ENCODE assay signal across 17 cellular contexts in genomic region chr5:156594406-156594805, GRCh38.
DNase-seq lines count a peak whose midpoint lies in the region; ATAC-seq, FAIRE-seq and TF ChIP-seq lines count a peak whose summit lies in the region.
"Had no signal": no experiment of that assay in that cellular context is flagged by ENCODE, and none has a peak within 500 bp of the region (broad histone marks: within the 10 kb centered on the region; RNA-seq: fewer than 3 reads in every experiment).

No MANE protein-coding gene starts in this region.

- H3K9me3 ChIP-seq in heart left ventricle (peaks cover 0 to 6% (median 0%) of the 10 kb centered on the region in 12 donors), astrocyte (ENCODE audit: insufficient read depth, low read depth, low read length) (no peaks in the 10 kb centered on the region), muscle layer of duodenum (ENCODE audit: control insufficient read depth in 1 of 2, low read length in 2 of 2) (no peaks in the 10 kb centered on the region), gastrocnemius medialis (no peaks in the 10 kb centered on the region)
- H3K9me3 ChIP-seq: BLaER1, Caco-2, HAP-1 had no signal

- TF ChIP-seq POLR2A in heart left ventricle (IDR thresholded peaks at IDR 0.05) (no peak), gastrocnemius medialis (IDR thresholded peaks at IDR 0.05) (no peak)

- H3K36me3 ChIP-seq in heart left ventricle (peaks cover 0 to 5% (median 0%) of the 10 kb centered on the region in 9 donors), astrocyte (ENCODE audit: insufficient read depth, low read length) (no peaks in the 10 kb centered on the region), muscle layer of duodenum (ENCODE audit: control insufficient read depth in 1 of 2, insufficient read depth in 2 of 2, low read length in 2 of 2) (no peaks in the 10 kb centered on the region), gastrocnemius medialis (no peaks in the 10 kb centered on the region)
- H3K36me3 ChIP-seq: BLaER1, HAP-1 had no signal

- in situ Hi-C loops in gastrocnemius medialis (cut with MboI; ENCODE audit: low sequenced_read_pairs in 4 of 4) = no loop called here

- H3K4me2 ChIP-seq in astrocyte (ENCODE audit: low read length) = no peak overlapping the region
- H3K4me2 ChIP-seq: BLaER1 had no signal

- no peak overlapping the region for H3K4me3 ChIP-seq in heart left ventricle
- H3K4me3 ChIP-seq in astrocyte (ENCODE audit: insufficient read depth, low read depth, low read length) = no peak overlapping the region
- no peak overlapping the region for H3K4me3 ChIP-seq in muscle layer of duodenum (ENCODE audit: low read depth in 1 of 2, low read length in 2 of 2)
- H3K4me3 ChIP-seq in gastrocnemius medialis = no peak overlapping the region
- H3K4me3 ChIP-seq: BLaER1, HAP-1 had no signal

- TF ChIP-seq CTCF in heart left ventricle (IDR thresholded peaks at IDR 0.05) (no peak), astrocyte (IDR thresholded peaks at IDR 0.05; ENCODE audit: insufficient read depth, low read depth, low read length) (no peak), gastrocnemius medialis (IDR thresholded peaks at IDR 0.05 in 4 of 5, conservative IDR thresholded peaks at IDR 0.05 in 1 of 5) (no peak)

- H3K27me3 Mint-ChIP-seq in astrocyte (ENCODE audit: low read depth, unreplicated experiment) = no peaks in the 10 kb centered on the region
- H3K27me3 Mint-ChIP-seq in activated T-helper 2 cell treated with anti-CD3 and anti-CD28 coated beads, Interferon-gamma antibody, Interleukin-2, Interleukin-4, amounts not matched to agents 10 μg/mL and 5 μg/mL and 100 μg/mL, durations not matched to agents 14 hours and 24 hours and 36 hours (ENCODE audit: low read depth) = peaks cover 9% of the 10 kb centered on the region

- FAIRE-seq in astrocyte (lab: Jason Lieb, UNC) = no peak
- FAIRE-seq: H1 had no signal

- ATAC-seq in heart left ventricle = no peak
- no peak for ATAC-seq in left cardiac atrium
- no peak for ATAC-seq in gastrocnemius medialis
- ATAC-seq in GM18873 (IDR thresholded peaks at IDR 0.05; ENCODE audit: low FRiP score, unreplicated experiment) = no peak

- no peaks in the 10 kb centered on the region for H3K27me3 ChIP-seq in heart left ventricle
- H3K27me3 ChIP-seq in astrocyte (ENCODE audit: insufficient read depth, low read length) = no peaks in the 10 kb centered on the region
- no peaks in the 10 kb centered on the region for H3K27me3 ChIP-seq in muscle layer of duodenum (ENCODE audit: low read depth, low read length)
- no peaks in the 10 kb centered on the region for H3K27me3 ChIP-seq in gastrocnemius medialis
- H3K27me3 ChIP-seq: BLaER1 had no signal

- H3K4me1 Mint-ChIP-seq in astrocyte (ENCODE audit: low read depth, unreplicated experiment) = peaks cover 14% of the 10 kb centered on the region
- no peaks in the 10 kb centered on the region for H3K4me1 Mint-ChIP-seq in activated T-helper 2 cell treated with anti-CD3 and anti-CD28 coated beads, Interferon-gamma antibody, Interleukin-2, Interleukin-4, amounts not matched to agents 10 μg/mL and 5 μg/mL and 100 μg/mL, durations not matched to agents 14 hours and 24 hours and 36 hours (ENCODE audit: low read depth)
- H3K4me1 Mint-ChIP-seq: CD8-positive, alpha-beta memory T cell had no signal

- 50 to 81% (median 68%) methylated on average over 1 of the region's 1 CpG for WGBS in heart left ventricle, 4 donors

- peaks cover 3% of the 10 kb centered on the region for H3K9me3 Mint-ChIP-seq in astrocyte (ENCODE audit: unreplicated experiment)
- H3K9me3 Mint-ChIP-seq in activated T-helper 2 cell treated with anti-CD3 and anti-CD28 coated beads, Interferon-gamma antibody, Interleukin-2, Interleukin-4, amounts not matched to agents 10 μg/mL and 5 μg/mL and 100 μg/mL, durations not matched to agents 14 hours and 24 hours and 36 hours = no peaks in the 10 kb centered on the region

- peak overlapping the region; percentile 2 for H3K27ac Mint-ChIP-seq in astrocyte (ENCODE audit: unreplicated experiment)
- no peak overlapping the region for H3K27ac Mint-ChIP-seq in activated T-helper 2 cell treated with anti-CD3 and anti-CD28 coated beads, Interferon-gamma antibody, Interleukin-2, Interleukin-4, amounts not matched to agents 10 μg/mL and 5 μg/mL and 100 μg/mL, durations not matched to agents 14 hours and 24 hours and 36 hours
- H3K27ac Mint-ChIP-seq: CD8-positive, alpha-beta memory T cell had no signal

- no peaks in the 10 kb centered on the region for H4K20me1 ChIP-seq in astrocyte (ENCODE audit: insufficient read depth, low read length)
- H4K20me1 ChIP-seq: BLaER1 had no signal

- no peak overlapping the region for H2AFZ ChIP-seq in astrocyte (ENCODE audit: low read depth, low read length)

- no peak overlapping the region for H3K9ac ChIP-seq in astrocyte (ENCODE audit: low read length)
- H3K9ac ChIP-seq: BLaER1 had no signal

- no peaks in the 10 kb centered on the region for H3K36me3 Mint-ChIP-seq in astrocyte (ENCODE audit: low read depth, unreplicated experiment)
- no peaks in the 10 kb centered on the region for H3K36me3 Mint-ChIP-seq in activated T-helper 2 cell treated with anti-CD3 and anti-CD28 coated beads, Interferon-gamma antibody, Interleukin-2, Interleukin-4, amounts not matched to agents 10 μg/mL and 5 μg/mL and 100 μg/mL, durations not matched to agents 14 hours and 24 hours and 36 hours (ENCODE audit: low read depth)
- H3K36me3 Mint-ChIP-seq: CD8-positive, alpha-beta memory T cell had no signal

- DNase-seq in heart left ventricle (no peak), left cardiac atrium (no peak), astrocyte (ENCODE audit: low read depth) (no peak), gastrocnemius medialis (no peak), NCI-H128 (lab: John Stamatoyannopoulos, UW; ENCODE audit: unreplicated experiment) (no peak)
- no peak for DNase-seq in activated T-helper 2 cell treated with anti-CD3 and anti-CD28 coated beads, Interferon-gamma antibody, Interleukin-2, Interleukin-4, amounts not matched to agents 10 μg/mL and 5 μg/mL and 100 μg/mL, durations not matched to agents 14 hours and 24 hours and 36 hours (ENCODE audit: low spot score)
- DNase-seq: AML-193; Caco-2; CD8-positive, alpha-beta memory T cell; DMS53; GF-D8 had no signal

- no peak overlapping the region for H3K4me3 Mint-ChIP-seq in astrocyte (ENCODE audit: unreplicated experiment)
- H3K4me3 Mint-ChIP-seq in activated T-helper 2 cell treated with anti-CD3 and anti-CD28 coated beads, Interferon-gamma antibody, Interleukin-2, Interleukin-4, amounts not matched to agents 10 μg/mL and 5 μg/mL and 100 μg/mL, durations not matched to agents 14 hours and 24 hours and 36 hours (ENCODE audit: low read depth) = no peak overlapping the region
- H3K4me3 Mint-ChIP-seq: CD8-positive, alpha-beta memory T cell had no signal

- H3K4me1 ChIP-seq in heart left ventricle (peaks cover 0 to 27% (median 9%) of the 10 kb centered on the region in 12 donors), astrocyte (ENCODE audit: insufficient read depth, low read length) (no peaks in the 10 kb centered on the region), muscle layer of duodenum (ENCODE audit: control insufficient read depth in 1 of 2, insufficient read depth in 2 of 2, low read length in 2 of 2) (peaks cover 0 to 11% of the 10 kb centered on the region in 2 donors), gastrocnemius medialis (peaks cover 4 to 21% of the 10 kb centered on the region in 2 donors)
- H3K4me1 ChIP-seq: BLaER1, Caco-2 had no signal

- intact Hi-C loops in heart left ventricle (cut with DNase I) (loop anchor here in 2 of 10 donors (2.0 to 10.0 kb wide), 3 partner anchors 160 to 268 kb away; partner anchors contain the start of gene SGCD (in 1 of the 2)), left cardiac atrium (cut with DNase I) (loop anchor here in 1 of 2 donors (10.0 kb wide), 1 partner anchor 90 kb away; no protein-coding TSS in a partner anchor), gastrocnemius medialis (cut with DNase I; ENCODE audit: low total_unique reads) (loop anchor here (2.0 to 10.0 kb wide), 2 partner anchors 266 to 1740 kb away; partner anchors contain the start of genes CNOT8 and FAXDC2)
- intact Hi-C loops in activated T-helper 2 cell treated with anti-CD3 and anti-CD28 coated beads, Interferon-gamma antibody, Interleukin-2, Interleukin-4, amounts not matched to agents 10 μg/mL and 5 μg/mL and 100 μg/mL, durations not matched to agents 14 hours and 24 hours and 36 hours (cut with micrococcal nuclease) = no loop called here

- no peaks in the 10 kb centered on the region for H3K79me2 ChIP-seq in astrocyte (ENCODE audit: insufficient read depth, low read length)

- peak overlapping the region in 10 of 12 donors; percentile 52 to 88 (median 78) for H3K27ac ChIP-seq in heart left ventricle
- H3K27ac ChIP-seq in astrocyte (ENCODE audit: low read depth, low read length) = no peak overlapping the region
- peak overlapping the region; percentile 49 for H3K27ac ChIP-seq in muscle layer of duodenum (ENCODE audit: low read length)
- peak overlapping the region; percentile 53 to 86 (median 71) for H3K27ac ChIP-seq in gastrocnemius medialis
- H3K27ac ChIP-seq: 22Rv1, BLaER1 had no signal
